In the genomic region with DNA sequence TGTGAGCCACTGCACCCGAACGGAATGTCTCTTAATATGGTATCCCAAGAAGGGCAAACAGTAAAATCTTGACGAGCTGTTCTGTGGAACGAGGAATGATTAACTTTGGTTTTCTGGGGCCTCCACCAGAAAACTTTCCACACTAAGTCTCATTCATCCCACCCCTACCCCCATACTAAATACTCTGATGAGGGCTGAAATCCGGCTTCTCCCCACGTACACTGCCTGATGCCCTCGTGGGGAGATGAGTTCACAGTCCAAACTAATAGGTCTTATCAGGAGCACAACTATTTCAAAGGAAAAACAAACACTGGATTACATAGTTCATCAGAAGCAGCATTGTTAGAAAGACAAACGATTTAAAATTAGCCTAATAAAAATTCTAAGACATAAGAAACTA, we compare ENCODE assay signal across 38 cellular contexts. TPM values are rescaled to one million over a fixed set of nuclear protein-coding genes. Genes with fewer than 3 reads are reported as not detected.
"Had no signal": no experiment of that assay in that cellular context is flagged by ENCODE, and none has a peak within 500 bp of the region (broad histone marks: within the 10 kb centered on the region; RNA-seq: fewer than 3 reads in every experiment).

No MANE protein-coding gene starts in this region.

- H3K36me3 ChIP-seq: adrenal gland, brain microvascular endothelial cell, breast epithelium had no signal

- H3K27ac Mint-ChIP-seq: activated CD4-positive, alpha-beta memory T cell treated with anti-CD3 and anti-CD28 coated beads for 36 hours; activated CD4-positive, alpha-beta T cell treated with anti-CD3 and anti-CD28 coated beads, Interleukin-2, amount 10 ng/mL, durations not matched to agents 24 days and 14 days; activated CD8-positive, alpha-beta T cell treated with anti-CD3 and anti-CD28 coated beads for 36 hours; activated naive CD4-positive, alpha-beta T cell treated with anti-CD3 and anti-CD28 coated beads for 36 hours; activated naive CD4-positive, alpha-beta T cell treated with anti-CD3 and anti-CD28 coated beads, Interleukin-2, amount 50 U/mL, for 72 hours; activated naive CD8-positive, alpha-beta T cell treated with anti-CD3 and anti-CD28 coated beads for 36 hours; activated T-cell treated with anti-CD3 and anti-CD28 coated beads, Interleukin-2, amount 50 U/mL, for 72 hours; activated T-helper 1 cell treated with anti-CD3 and anti-CD28 coated beads, Interleukin-12 subunit alpha, Interleukin-12 subunit beta, Interleukin-2, Interleukin-4 antibody, amounts not matched to agents 30 ng/mL and 10 ng/mL and 1 ng/mL, durations not matched to agents 14 hours and 24 hours and 36 hours; activated T-helper 17 cell treated with anti-CD3 and anti-CD28 coated beads, Interleukin-2, amount 50 U/mL, for 72 hours; T-helper 1 cell treated with Interleukin-12 subunit alpha and Interleukin-12 subunit beta and Interleukin-4 antibody, amounts not matched to agents 30 μg/mL and 1 μg/mL, for 36 hours; T-helper 2 cell treated with Interferon-gamma antibody and Interleukin-4, amounts not matched to agents 5 μg/mL and 100 μg/mL, for 36 hours; WTC11 had no signal

- H3K27me3 Mint-ChIP-seq: activated CD4-positive, alpha-beta memory T cell treated with anti-CD3 and anti-CD28 coated beads for 36 hours; activated CD4-positive, alpha-beta T cell treated with anti-CD3 and anti-CD28 coated beads, Interleukin-2, amount 10 ng/mL, durations not matched to agents 24 days and 14 days; activated CD8-positive, alpha-beta T cell treated with anti-CD3 and anti-CD28 coated beads for 36 hours; activated T-helper 17 cell treated with anti-CD3 and anti-CD28 coated beads, Interleukin-2, amount 50 U/mL, for 72 hours had no signal

- H3K4me3 Mint-ChIP-seq: activated CD4-positive, alpha-beta memory T cell treated with anti-CD3 and anti-CD28 coated beads for 36 hours; activated CD4-positive, alpha-beta T cell treated with anti-CD3 and anti-CD28 coated beads, Interleukin-2, amount 10 ng/mL, durations not matched to agents 24 days and 14 days; activated CD8-positive, alpha-beta T cell treated with anti-CD3 and anti-CD28 coated beads for 36 hours; activated naive CD4-positive, alpha-beta T cell treated with anti-CD3 and anti-CD28 coated beads for 36 hours; activated naive CD8-positive, alpha-beta T cell treated with anti-CD3 and anti-CD28 coated beads for 36 hours; activated T-cell treated with anti-CD3 and anti-CD28 coated beads, Interleukin-2, amount 50 U/mL, for 4 hours; activated T-cell treated with anti-CD3 and anti-CD28 coated beads, Interleukin-2, amount 50 U/mL, for 72 hours; activated T-helper 1 cell treated with anti-CD3 and anti-CD28 coated beads, Interleukin-12 subunit alpha, Interleukin-12 subunit beta, Interleukin-2, Interleukin-4 antibody, amounts not matched to agents 30 ng/mL and 10 ng/mL and 1 ng/mL, durations not matched to agents 14 hours and 24 hours and 36 hours; activated T-helper 17 cell treated with anti-CD3 and anti-CD28 coated beads, Interleukin-2, amount 50 U/mL, for 72 hours; T-helper 1 cell treated with Interleukin-12 subunit alpha and Interleukin-12 subunit beta and Interleukin-4 antibody, amounts not matched to agents 30 μg/mL and 1 μg/mL, for 36 hours; T-helper 2 cell treated with Interferon-gamma antibody and Interleukin-4, amounts not matched to agents 5 μg/mL and 100 μg/mL, for 36 hours; WTC11 had no signal

- H3K4me1 Mint-ChIP-seq: activated CD4-positive, alpha-beta T cell treated with anti-CD3 and anti-CD28 coated beads, Interleukin-2, amount 10 ng/mL, durations not matched to agents 24 days and 14 days; activated naive CD8-positive, alpha-beta T cell treated with anti-CD3 and anti-CD28 coated beads for 36 hours; activated T-helper 17 cell treated with anti-CD3 and anti-CD28 coated beads, Interleukin-2, amount 50 U/mL, for 72 hours; WTC11 had no signal

- DNase-seq: activated CD4-positive, alpha-beta memory T cell treated with anti-CD3 and anti-CD28 coated beads for 36 hours; activated CD4-positive, alpha-beta T cell treated with anti-CD3 and anti-CD28 coated beads for 4 hours; activated CD4-positive, alpha-beta T cell treated with anti-CD3 and anti-CD28 coated beads, Interleukin-2, amount 10 ng/mL, durations not matched to agents 24 days and 14 days; activated CD4-positive, alpha-beta T cell treated with anti-CD3 and anti-CD28 coated beads, Interleukin-2, amount 50 U/mL, for 1 hour; activated CD4-positive, alpha-beta T cell treated with anti-CD3 and anti-CD28 coated beads, Interleukin-2, amount 50 U/mL, for 4 hours; activated CD4-positive, CD25-positive, alpha-beta regulatory T cell; activated CD8-positive, alpha-beta memory T cell treated with anti-CD3 and anti-CD28 coated beads, Interleukin-2, amount 50 U/mL, for 4 hours; activated CD8-positive, alpha-beta T cell treated with anti-CD3 and anti-CD28 coated beads for 36 hours; activated effector memory CD4-positive, alpha-beta T cell treated with anti-CD3 and anti-CD28 coated beads, Interleukin-2, amount 50 U/mL, for 16 hours; activated gamma-delta T cell treated with Interleukin-2 at 50 U/mL for 16 hours; activated naive CD4-positive, alpha-beta T cell; activated naive CD4-positive, alpha-beta T cell treated with anti-CD3 and anti-CD28 coated beads for 36 hours; activated naive CD4-positive, alpha-beta T cell treated with anti-CD3 and anti-CD28 coated beads, Interleukin-2, amount 50 U/mL, for 16 hours; activated naive CD8-positive, alpha-beta T cell treated with anti-CD3 and anti-CD28 coated beads for 36 hours; activated T-cell treated with anti-CD3 and anti-CD28 coated beads for 4 hours; activated T-cell treated with anti-CD3 and anti-CD28 coated beads, Interleukin-2, amount 50 U/mL, for 1 hour; activated T-cell treated with anti-CD3 and anti-CD28 coated beads, Interleukin-2, amount 50 U/mL, for 4 hours; activated T-cell treated with anti-CD3 and anti-CD28 coated beads, Interleukin-2, amount 50 U/mL, for 72 hours; adrenal gland; amniotic stem cell; aorta; body of pancreas; brain microvascular endothelial cell; central memory CD4-positive, alpha-beta T cell; T-helper 2 cell; T-helper 9 cell had no signal

- FAIRE-seq: astrocyte, colon, TTC549 had no signal

- ATAC-seq: activated CD4-positive, CD25-positive, alpha-beta regulatory T cell treated with anti-CD3 and anti-CD28 coated beads, Interleukin-2, amount 50 U/mL, for 24 hours; activated CD8-positive, alpha-beta T cell treated with anti-CD3 and anti-CD28 coated beads for 36 hours; activated naive CD4-positive, alpha-beta T cell treated with anti-CD3 and anti-CD28 coated beads, Interleukin-2, amount 50 U/mL, for 72 hours; activated T-cell treated with anti-CD3 and anti-CD28 coated beads, Interleukin-2, amount 50 U/mL, for 4 hours; activated T-cell treated with anti-CD3 and anti-CD28 coated beads, Interleukin-2, amount 50 U/mL, for 72 hours; activated T-helper 17 cell treated with anti-CD3 and anti-CD28 coated beads, Interleukin-2, amount 50 U/mL, for 72 hours; body of pancreas; WTC11 had no signal

- H3K4me1 ChIP-seq: adrenal gland, body of pancreas, breast epithelium had no signal

- H3K36me3 Mint-ChIP-seq: activated CD4-positive, alpha-beta memory T cell treated with anti-CD3 and anti-CD28 coated beads for 36 hours; WTC11 had no signal

- H3K27ac ChIP-seq: adrenal gland, body of pancreas, brain microvascular endothelial cell, breast epithelium, VCaP had no signal

- H3K27me3 ChIP-seq: adrenal gland, body of pancreas, brain microvascular endothelial cell, breast epithelium had no signal

- H3K4me3 ChIP-seq: adrenal gland, body of pancreas, breast epithelium had no signal

- H3K9me3 ChIP-seq: adrenal gland, body of pancreas, breast epithelium had no signal

RNA-seq across cellular contexts. Expression of a gene that starts 49.2 kb away (rescaled TPM):
- total RNA-seq: activated CD4-positive, alpha-beta memory T cell treated with anti-CD3 and anti-CD28 coated beads for 36 hours had no signal
